ENCODE assay signal across 25 cellular contexts in the genomic region with DNA sequence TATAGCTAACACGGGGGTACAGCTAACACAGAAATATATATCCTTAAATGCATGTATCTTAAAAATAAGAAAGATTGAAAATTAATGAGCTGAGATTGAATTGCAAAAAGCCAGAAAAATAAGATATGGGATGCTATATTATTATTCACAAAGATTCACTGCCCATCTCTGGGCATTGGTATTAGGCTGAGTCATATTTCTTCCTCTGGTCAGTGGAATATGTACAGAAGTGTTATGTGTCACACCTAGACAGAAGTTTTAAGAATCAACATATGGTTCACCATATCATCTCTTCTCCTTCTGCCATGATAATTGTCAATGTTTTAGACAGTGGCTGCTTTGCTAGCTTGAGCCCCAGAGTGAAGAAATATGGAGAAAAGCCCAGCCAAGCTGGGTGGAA.
"Had no signal": no experiment of that assay in that cellular context is flagged by ENCODE, and none has a peak within 500 bp of the region (broad histone marks: within the 10 kb centered on the region; RNA-seq: fewer than 3 reads in every experiment).

No MANE protein-coding gene starts in this region.

- H3K9me3 ChIP-seq: body of pancreas had no signal

- H3K4me3 ChIP-seq: ascending aorta, body of pancreas, SJSA1 had no signal

- H3K27ac ChIP-seq: ascending aorta, body of pancreas, SJSA1 had no signal

- H3K4me1 ChIP-seq: ascending aorta, body of pancreas, SJSA1 had no signal

- DNase-seq: activated CD4-positive, alpha-beta T cell treated with anti-CD3 and anti-CD28 coated beads, Interleukin-2, amount 10 ng/mL, durations not matched to agents 24 days and 14 days; activated CD4-positive, alpha-beta T cell treated with anti-CD3 and anti-CD28 coated beads, Interleukin-2, amount 50 U/mL, for 48 hours; activated CD4-positive, CD25-positive, alpha-beta regulatory T cell treated with anti-CD3 and anti-CD28 coated beads, Interleukin-2, amount 50 U/mL, for 72 hours; activated CD8-positive, alpha-beta memory T cell treated with anti-CD3 and anti-CD28 coated beads, Interleukin-2, amount 10 ng/mL, durations not matched to agents 7 days and 5 days; activated effector memory CD4-positive, alpha-beta T cell treated with Interleukin-2 at 50 U/mL for 16 hours; activated naive CD4-positive, alpha-beta T cell treated with Interleukin-2 at 50 U/mL for 16 hours; activated naive CD8-positive, alpha-beta T cell treated with anti-CD3 and anti-CD28 coated beads, Interleukin-2, amount 50 U/mL, for 24 hours; activated T-cell treated with anti-CD3 and anti-CD28 coated beads, Interleukin-2, amount 50 U/mL, for 24 hours; amniotic stem cell; body of pancreas; NCI-H1092; NCI-H1417; NCI-H1930; NCI-H2171; NCI-H2227 treated with DMSO at 0.1 percent for 48 hours; NCI-H526 treated with DMSO at 0.1 percent for 48 hours; NCI-H82; RPMI8226; SHP77; SW 1271 had no signal

- ATAC-seq: activated CD8-positive, alpha-beta memory T cell treated with anti-CD3 and anti-CD28 coated beads, Interleukin-2, amount 10 ng/mL, durations not matched to agents 7 days and 5 days; activated naive CD4-positive, alpha-beta T cell treated with anti-CD3 and anti-CD28 coated beads, Interleukin-2, amount 50 U/mL, for 72 hours; activated naive CD8-positive, alpha-beta T cell treated with anti-CD3 and anti-CD28 coated beads, Interleukin-2, amount 50 U/mL, for 24 hours; body of pancreas; Panc1; SK-N-SH treated with all-trans-retinoic acid at 6 μM for 48 hours had no signal

- H3K36me3 ChIP-seq: ascending aorta had no signal

- H3K27me3 ChIP-seq: ascending aorta, body of pancreas, SJSA1 had no signal
